8 cellular contexts compared by ENCODE assay signal in the genomic region with DNA sequence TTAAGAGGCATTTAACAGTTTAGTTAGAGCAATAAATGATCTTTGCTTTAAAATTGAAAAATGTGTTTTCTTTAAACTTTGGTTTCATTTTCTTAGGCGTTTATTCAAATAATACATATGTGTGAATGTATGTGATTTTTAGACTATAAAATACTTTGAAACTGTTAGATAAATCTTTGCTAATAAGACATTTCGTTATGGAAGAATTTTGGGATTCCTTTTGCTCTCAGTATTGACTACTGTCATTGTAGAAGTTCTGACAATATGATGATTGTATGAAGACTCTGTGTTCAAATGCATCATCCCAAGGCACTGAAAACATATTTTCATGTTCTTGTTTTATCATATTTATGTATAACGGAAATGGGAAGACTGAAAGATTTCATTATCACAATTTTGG.
"Had no signal": no experiment of that assay in that cellular context is flagged by ENCODE, and none has a peak within 500 bp of the region (broad histone marks: within the 10 kb centered on the region; RNA-seq: fewer than 3 reads in every experiment).

No MANE protein-coding gene starts in this region.

- H3K4me2 ChIP-seq: KMS-11 had no signal

- ATAC-seq: HepG2 had no signal

- H3K4me3 ChIP-seq: GM23248, HAP-1 had no signal

- H3K27ac ChIP-seq: GM23248, HL-60, KMS-11 had no signal

- DNase-seq: GM23248, GOT3, H7, KBM-7 had no signal

- H3K9me3 ChIP-seq: HAP-1 had no signal

- FAIRE-seq: HepG2 had no signal

- H3K4me1 ChIP-seq: HAP-1 had no signal
